Comparison of ENCODE assay signal across 15 cellular contexts in genomic region chr11:73856001-73856663, GRCh38. TPM values are rescaled to one million over a fixed set of nuclear protein-coding genes. Genes with fewer than 3 reads are reported as not detected.
DNase-seq lines count a peak whose midpoint lies in the region; ATAC-seq, FAIRE-seq and TF ChIP-seq lines count a peak whose summit lies in the region.
"Had no signal": no experiment of that assay in that cellular context is flagged by ENCODE, and none has a peak within 500 bp of the region (broad histone marks: within the 10 kb centered on the region; RNA-seq: fewer than 3 reads in every experiment).

No MANE protein-coding gene starts in this region.

- H3K9me3 ChIP-seq in heart left ventricle: no peaks in the 10 kb centered on the region
- no peaks in the 10 kb centered on the region for H3K9me3 ChIP-seq in kidney (ENCODE audit: control insufficient read depth in 1 of 2, low read length in 2 of 2)
- H3K9me3 ChIP-seq: right lobe of liver, tibial artery had no signal

- no peak overlapping the region for H3K9ac ChIP-seq in kidney (ENCODE audit: low read length in 2 of 2)

- DNase-seq in NCI-H128 (lab: John Stamatoyannopoulos, UW; ENCODE audit: unreplicated experiment) (peak; percentile 26), SK-N-DZ (ENCODE audit: low spot score) (peak; percentile 40), heart left ventricle (no peak), pons (ENCODE audit: low spot score) (peak; percentile 96), kidney (no peak), urothelium cell line (ENCODE audit: low spot score) (no peak)
- no peak for DNase-seq in stimulated activated CD4-positive, alpha-beta T cell treated with anti-CD3 and anti-CD28 coated beads, Interleukin-4, amount 100 ng/mL, for 1 hour
- DNase-seq: activated CD4-positive, alpha-beta memory T cell treated with anti-CD3 and anti-CD28 coated beads for 36 hours; activated T-cell treated with anti-CD3 and anti-CD28 coated beads, Interleukin-2, amount 50 U/mL, for 48 hours; mammary epithelial cell; right lobe of liver; tibial artery had no signal

- H3K27ac ChIP-seq in heart left ventricle (peak overlapping the region in 8 of 12 donors; percentile 13 to 59 (median 46)), kidney (ENCODE audit: low read depth in 2 of 2, low read length in 2 of 2) (no peak overlapping the region)
- H3K27ac ChIP-seq: C4-2B, right lobe of liver, tibial artery had no signal

- 52 to 71% (median 58%) methylated on average over 1 of the region's 1 CpG for WGBS in heart left ventricle, 4 donors

- TF ChIP-seq CTCF in heart left ventricle (IDR thresholded peaks at IDR 0.05): no peak
- no peak for TF ChIP-seq CTCF in kidney (IDR thresholded peaks at IDR 0.05; ENCODE audit: borderline replicate concordance, extremely low read depth, insufficient read depth)

- intact Hi-C loops in heart left ventricle (cut with DNase I) (loop anchor here in 1 of 10 donors (10.0 kb wide), 1 partner anchor 159 kb away; no protein-coding TSS in a partner anchor), kidney (cut with DNase I) (no loop called here)

- ATAC-seq in heart left ventricle (peak in 3 of 4 donors; percentile 12 to 49 (median 31)), GM21360 (IDR thresholded peaks at IDR 0.05; ENCODE audit: unreplicated experiment) (no peak)
- ATAC-seq: natural killer cell treated with Interleukin-12 subunit alpha and Interleukin-12 subunit beta and Interleukin-15 and Interleukin-18, amount 100 ng/mL, for 72 hours; right lobe of liver had no signal

- H3K4me1 ChIP-seq in heart left ventricle (peaks cover 0 to 23% (median 4%) of the 10 kb centered on the region in 12 donors), kidney (ENCODE audit: control insufficient read depth in 1 of 2, insufficient read depth in 1 of 2, low read depth in 1 of 2, low read length in 2 of 2) (no peaks in the 10 kb centered on the region)
- H3K4me1 ChIP-seq: right lobe of liver, tibial artery had no signal

- no peak for FAIRE-seq in kidney (lab: Jason Lieb, UNC)
- FAIRE-seq in urothelium cell line (lab: Jason Lieb, UNC): no peak

- no peak for TF ChIP-seq POLR2A in heart left ventricle (IDR thresholded peaks at IDR 0.05)

- H3K4me3 ChIP-seq in heart left ventricle: no peak overlapping the region
- H3K4me3 ChIP-seq in kidney (ENCODE audit: low read length in 2 of 2): no peak overlapping the region
- H3K4me3 ChIP-seq: right lobe of liver, tibial artery had no signal

- H3K36me3 ChIP-seq in heart left ventricle (peaks cover 0 to 28% (median 8%) of the 10 kb centered on the region in 9 donors), kidney (ENCODE audit: control insufficient read depth in 1 of 2, insufficient read depth in 2 of 2, low read length in 2 of 2) (peaks cover 8 to 13% of the 10 kb centered on the region in 2 donors)

- no peaks in the 10 kb centered on the region for H3K27me3 ChIP-seq in heart left ventricle
- H3K27me3 ChIP-seq: right lobe of liver, tibial artery had no signal

RNA-seq across cellular contexts. Expression of gene COA4, which starts 20.5 kb away (rescaled TPM):
- 133 and 155 TPM in 2 replicates for polyA plus RNA-seq in SK-N-DZ (2014; cell fraction: cytosol; rRNA removed)
- 84.2 and 93.5 TPM in 2 replicates for polyA plus RNA-seq in SK-N-DZ (2014; cell fraction: nucleus; rRNA removed)
- total RNA-seq in heart left ventricle: 10 to 100 TPM; 46.0 to 83.4 (median 53.1) TPM
- 100 to 1,000 TPM in 1 of 2 donors, 10 to 100 TPM in 1; 83.9 to 136 TPM for polyA plus RNA-seq in heart left ventricle
- 64.7 TPM for total RNA-seq in kidney
- 177 TPM for polyA plus RNA-seq in kidney (ENCODE audit: insufficient read depth, low read depth, low replicate concordance)

RNA-seq across cellular contexts. Expression of gene PAAF1, which starts 20.7 kb away (rescaled TPM):
- 22.7 and 24.8 TPM in 2 replicates for polyA plus RNA-seq in SK-N-DZ (2014; cell fraction: cytosol; rRNA removed)
- 13.0 and 27.7 TPM in 2 replicates for polyA plus RNA-seq in SK-N-DZ (2014; cell fraction: nucleus; rRNA removed)
- total RNA-seq in heart left ventricle: 10 to 100 TPM in 5 of 9 donors, 1 to 10 TPM in 4; 3.9 to 18.4 (median 11.1) TPM
- polyA plus RNA-seq in heart left ventricle: 10 to 100 TPM; 11.4 to 13.0 TPM
- 18.2 TPM for total RNA-seq in kidney
- polyA plus RNA-seq in kidney (ENCODE audit: insufficient read depth, low read depth, low replicate concordance): 31.4 TPM

Comparison
In these comparisons a context has a peak if more than half of its experiments do, and no peak if none do; other contexts are left out.
1. DNase-seq: peak in NCI-H128 (single experiment), SK-N-DZ (single experiment) and pons (single experiment); none in heart left ventricle (0 of 5), kidney (single experiment), stimulated activated CD4-positive, alpha-beta T cell treated with anti-CD3 and anti-CD28 coated beads, Interleukin-4, amount 100 ng/mL, for 1 hour (single experiment) and urothelium cell line (single experiment).
2. H3K27ac ChIP-seq: peak in heart left ventricle (8 of 12); none in kidney (0 of 2).